Comparison of ENCODE assay signal across 8 cellular contexts in genomic region chr9:128365525-128365924, GRCh38. TPM values are rescaled to one million over a fixed set of nuclear protein-coding genes. Genes with fewer than 3 reads are reported as not detected.
DNase-seq lines count a peak whose midpoint lies in the region; ATAC-seq and TF ChIP-seq lines count a peak whose summit lies in the region.
"Had no signal": no experiment of that assay in that cellular context is flagged by ENCODE, and none has a peak within 500 bp of the region (broad histone marks: within the 10 kb centered on the region; RNA-seq: fewer than 3 reads in every experiment).

No MANE protein-coding gene starts in this region.

- H3K4me3 ChIP-seq in HAP-1, result peak overlapping the region; percentile 13
- H3K4me3 ChIP-seq in Peyer's patch, result no peak overlapping the region

- no peak for DNase-seq in HAP-1 (ENCODE audit: low spot score in 2 of 2)
- no peak for DNase-seq in WTC11 (ENCODE audit: low spot score)
- DNase-seq in anterior cingulate cortex (lab: John Stamatoyannopoulos, UW), result no peak
- DNase-seq in Peyer's patch, result no peak

- TF ChIP-seq POLR2A in Peyer's patch (IDR thresholded peaks at IDR 0.05), result no peak

- H3K27me3 ChIP-seq in HAP-1 (ENCODE audit: low read depth), result no peaks in the 10 kb centered on the region
- H3K27me3 ChIP-seq in Peyer's patch, result no peaks in the 10 kb centered on the region

- H3K4me1 ChIP-seq in HAP-1, result peaks cover 23% of the 10 kb centered on the region
- peaks cover 0 to 24% (median 1%) of the 10 kb centered on the region in 4 donors for H3K4me1 ChIP-seq in Peyer's patch

- no peaks in the 10 kb centered on the region for H3K36me3 ChIP-seq in HAP-1 (replicated peaks)
- no peaks in the 10 kb centered on the region for H3K36me3 ChIP-seq in Peyer's patch
- H3K36me3 ChIP-seq: tibial artery had no signal

- H3K27ac ChIP-seq in Peyer's patch, result no peak overlapping the region

- ATAC-seq in WTC11 (no peak), GM19351 (IDR thresholded peaks at IDR 0.05; ENCODE audit: unreplicated experiment) (no peak)

- H3K27ac Mint-ChIP-seq in WTC11 (peak overlapping the region; percentile 92), nephron (peak overlapping the region; percentile 87 to 94 (median 93))
- H3K27ac Mint-ChIP-seq: activated CD4-positive, alpha-beta T cell treated with anti-CD3 and anti-CD28 coated beads for 36 hours had no signal

- H3K36me3 Mint-ChIP-seq in WTC11 (no peaks in the 10 kb centered on the region), nephron (ENCODE audit: low read depth) (no peaks in the 10 kb centered on the region)

- POLR2A ChIA-PET in WTC11 (lab: Charles Lee), result interaction anchor here (1.1 to 3.1 kb wide), 2 partner anchors 18 to 44 kb away, joined by 3 to 23 read pairs; no protein-coding TSS in a partner anchor

- CTCF ChIA-PET in WTC11 (lab: Charles Lee), result interaction anchor here (1.2 to 10.8 kb wide), 9 partner anchors 17 to 115 kb away, joined by 3 to 248 read pairs (median 20); partner anchors contain the start of gene CERCAM

- peak overlapping the region; percentile 59 for H3K4me3 Mint-ChIP-seq in WTC11
- peak overlapping the region; percentile 33 to 69 (median 62) for H3K4me3 Mint-ChIP-seq in nephron
- H3K4me3 Mint-ChIP-seq: activated CD4-positive, alpha-beta T cell treated with anti-CD3 and anti-CD28 coated beads for 36 hours had no signal

- H3K4me1 Mint-ChIP-seq in WTC11 (peaks cover 46% of the 10 kb centered on the region), nephron (peaks cover 40% of the 10 kb centered on the region)

- TF ChIP-seq CTCF in WTC11 (IDR thresholded peaks at IDR 0.05) (no peak), nephron (IDR thresholded peaks at IDR 0.05; ENCODE audit: unreplicated experiment in 3 of 3) (no peak), Peyer's patch (IDR thresholded peaks at IDR 0.05) (no peak)

- H3K27me3 Mint-ChIP-seq in WTC11 (ENCODE audit: low read depth) (peaks cover 81% of the 10 kb centered on the region), nephron (ENCODE audit: low read depth) (peaks cover 3% of the 10 kb centered on the region)
- H3K27me3 Mint-ChIP-seq: activated CD4-positive, alpha-beta T cell treated with anti-CD3 and anti-CD28 coated beads for 36 hours had no signal

- no peaks in the 10 kb centered on the region for H3K9me3 Mint-ChIP-seq in WTC11
- no peaks in the 10 kb centered on the region for H3K9me3 Mint-ChIP-seq in nephron

- H3K9me3 ChIP-seq in HAP-1 (no peaks in the 10 kb centered on the region), Peyer's patch (no peaks in the 10 kb centered on the region)
- H3K9me3 ChIP-seq: tibial artery had no signal

- in situ Hi-C loops in HAP-1 (cut with MboI; ENCODE audit: low sequenced_read_pairs), result no loop called here

TF ChIP-seq in WTC11, 78 proteins besides CTCF, POLR2A, EP300 and RAD21:
- TF ChIP-seq SMAD3 (CRISPR knock-in tag; IDR thresholded peaks at IDR 0.05; ENCODE audit: borderline replicate concordance) (no peak), ZNF232 (CRISPR knock-in tag; IDR thresholded peaks at IDR 0.05) (no peak)
TF ChIP-seq in WTC11: peak in this region for 0.

RNA-seq across cellular contexts. Expression of gene URM1, which starts 5.6 kb away (rescaled TPM):
- 52.0 to 67.9 TPM (median 54.3 TPM) in 3 replicates for total RNA-seq in WTC11 (2021)
- 10 to 100 TPM; 24.9 to 47.7 (median 42.4) TPM for total RNA-seq in Peyer's patch

RNA-seq across cellular contexts. Expression of gene SLC27A4, which starts 25.2 kb away (rescaled TPM):
- total RNA-seq in WTC11 (2021) (20.8 to 23.8 TPM (median 21.2 TPM) in 3 replicates), Peyer's patch (100 to 1,000 TPM in 3 of 4 donors, 10 to 100 TPM in 1; 28.1 to 312 (median 149) TPM)

RNA-seq across cellular contexts. Expression of gene COQ4, which starts 42.9 kb away (rescaled TPM):
- total RNA-seq in WTC11 (2021), result 31.3 to 45.3 TPM (median 33.6 TPM) in 3 replicates
- 100 to 1,000 TPM in 3 of 4 donors, 10 to 100 TPM in 1; 65.2 to 191 (median 132) TPM for total RNA-seq in Peyer's patch

RNA-seq across cellular contexts. Expression of gene TRUB2, which starts 43.3 kb away (rescaled TPM):
- total RNA-seq in WTC11 (2021) (33.1 to 35.0 TPM (median 33.2 TPM) in 3 replicates), Peyer's patch (10 to 100 TPM; 11.7 to 42.9 (median 17.4) TPM)

RNA-seq across cellular contexts. Expression of gene CERCAM, which starts 55.1 kb away (rescaled TPM):
- total RNA-seq in WTC11 (2021) (13.7 to 15.9 TPM (median 15.2 TPM) in 3 replicates), Peyer's patch (10 to 100 TPM in 1 of 4 donors, 1 to 10 TPM in 3; 3.3 to 16.5 (median 5.9) TPM)
